1 cellular context compared by ENCODE assay signal in genomic region chr9:121684381-121685145, GRCh38.
TF ChIP-seq lines count a peak whose summit lies in the region.

No MANE protein-coding gene starts in this region.

TF ChIP-seq in GM23338, 12 proteins besides CTCF, POLR2A, EP300 and RAD21 (continued from another document):
- TF ChIP-seq, protein P1, sequence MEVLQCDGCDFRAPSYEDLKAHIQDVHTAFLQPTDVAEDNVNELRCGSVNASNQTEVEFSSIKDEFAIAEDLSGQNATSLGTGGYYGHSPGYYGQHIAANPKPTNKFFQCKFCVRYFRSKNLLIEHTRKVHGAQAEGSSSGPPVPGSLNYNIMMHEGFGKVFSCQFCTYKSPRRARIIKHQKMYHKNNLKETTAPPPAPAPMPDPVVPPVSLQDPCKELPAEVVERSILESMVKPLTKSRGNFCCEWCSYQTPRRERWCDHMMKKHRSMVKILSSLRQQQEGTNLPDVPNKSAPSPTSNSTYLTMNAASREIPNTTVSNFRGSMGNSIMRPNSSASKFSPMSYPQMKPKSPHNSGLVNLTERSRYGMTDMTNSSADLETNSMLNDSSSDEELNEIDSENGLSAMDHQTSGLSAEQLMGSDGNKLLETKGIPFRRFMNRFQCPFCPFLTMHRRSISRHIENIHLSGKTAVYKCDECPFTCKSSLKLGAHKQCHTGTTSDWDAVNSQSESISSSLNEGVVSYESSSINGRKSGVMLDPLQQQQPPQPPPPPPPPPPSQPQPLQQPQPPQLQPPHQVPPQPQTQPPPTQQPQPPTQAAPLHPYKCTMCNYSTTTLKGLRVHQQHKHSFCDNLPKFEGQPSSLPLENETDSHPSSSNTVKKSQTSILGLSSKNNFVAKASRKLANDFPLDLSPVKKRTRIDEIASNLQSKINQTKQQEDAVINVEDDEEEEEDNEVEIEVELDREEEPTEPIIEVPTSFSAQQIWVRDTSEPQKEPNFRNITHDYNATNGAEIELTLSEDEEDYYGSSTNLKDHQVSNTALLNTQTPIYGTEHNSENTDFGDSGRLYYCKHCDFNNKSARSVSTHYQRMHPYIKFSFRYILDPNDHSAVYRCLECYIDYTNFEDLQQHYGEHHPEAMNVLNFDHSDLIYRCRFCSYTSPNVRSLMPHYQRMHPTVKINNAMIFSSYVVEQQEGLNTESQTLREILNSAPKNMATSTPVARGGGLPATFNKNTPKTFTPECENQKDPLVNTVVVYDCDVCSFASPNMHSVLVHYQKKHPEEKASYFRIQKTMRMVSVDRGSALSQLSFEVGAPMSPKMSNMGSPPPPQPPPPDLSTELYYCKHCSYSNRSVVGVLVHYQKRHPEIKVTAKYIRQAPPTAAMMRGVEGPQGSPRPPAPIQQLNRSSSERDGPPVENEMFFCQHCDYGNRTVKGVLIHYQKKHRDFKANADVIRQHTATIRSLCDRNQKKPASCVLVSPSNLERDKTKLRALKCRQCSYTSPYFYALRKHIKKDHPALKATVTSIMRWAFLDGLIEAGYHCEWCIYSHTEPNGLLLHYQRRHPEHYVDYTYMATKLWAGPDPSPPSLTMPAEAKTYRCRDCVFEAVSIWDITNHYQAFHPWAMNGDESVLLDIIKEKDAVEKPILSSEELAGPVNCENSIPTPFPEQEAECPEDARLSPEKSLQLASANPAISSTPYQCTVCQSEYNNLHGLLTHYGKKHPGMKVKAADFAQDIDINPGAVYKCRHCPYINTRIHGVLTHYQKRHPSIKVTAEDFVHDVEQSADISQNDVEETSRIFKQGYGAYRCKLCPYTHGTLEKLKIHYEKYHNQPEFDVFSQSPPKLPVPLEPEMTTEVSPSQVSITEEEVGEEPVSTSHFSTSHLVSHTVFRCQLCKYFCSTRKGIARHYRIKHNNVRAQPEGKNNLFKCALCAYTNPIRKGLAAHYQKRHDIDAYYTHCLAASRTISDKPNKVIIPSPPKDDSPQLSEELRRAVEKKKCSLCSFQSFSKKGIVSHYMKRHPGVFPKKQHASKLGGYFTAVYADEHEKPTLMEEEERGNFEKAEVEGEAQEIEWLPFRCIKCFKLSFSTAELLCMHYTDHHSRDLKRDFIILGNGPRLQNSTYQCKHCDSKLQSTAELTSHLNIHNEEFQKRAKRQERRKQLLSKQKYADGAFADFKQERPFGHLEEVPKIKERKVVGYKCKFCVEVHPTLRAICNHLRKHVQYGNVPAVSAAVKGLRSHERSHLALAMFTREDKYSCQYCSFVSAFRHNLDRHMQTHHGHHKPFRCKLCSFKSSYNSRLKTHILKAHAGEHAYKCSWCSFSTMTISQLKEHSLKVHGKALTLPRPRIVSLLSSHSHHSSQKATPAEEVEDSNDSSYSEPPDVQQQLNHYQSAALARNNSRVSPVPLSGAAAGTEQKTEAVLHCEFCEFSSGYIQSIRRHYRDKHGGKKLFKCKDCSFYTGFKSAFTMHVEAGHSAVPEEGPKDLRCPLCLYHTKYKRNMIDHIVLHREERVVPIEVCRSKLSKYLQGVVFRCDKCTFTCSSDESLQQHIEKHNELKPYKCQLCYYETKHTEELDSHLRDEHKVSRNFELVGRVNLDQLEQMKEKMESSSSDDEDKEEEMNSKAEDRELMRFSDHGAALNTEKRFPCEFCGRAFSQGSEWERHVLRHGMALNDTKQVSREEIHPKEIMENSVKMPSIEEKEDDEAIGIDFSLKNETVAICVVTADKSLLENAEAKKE (CRISPR knock-in tag; IDR thresholded peaks at IDR 0.05) = no peak
- TF ChIP-seq POLR2AphosphoS5 (IDR thresholded peaks at IDR 0.05; ENCODE audit: low read depth) (no peak), CREB1 (CRISPR knock-in tag; IDR thresholded peaks at IDR 0.05; ENCODE audit: low read depth) (no peak)
